In genomic region chr20:50957276-50957675, GRCh38 we compare ENCODE assay signal across 8 cellular contexts. TPM values are rescaled to one million over a fixed set of nuclear protein-coding genes. Genes with fewer than 3 reads are reported as not detected.
DNase-seq lines count a peak whose midpoint lies in the region; ATAC-seq and TF ChIP-seq lines count a peak whose summit lies in the region.

No MANE protein-coding gene starts in this region.

- H3K36me3 ChIP-seq in iPS-20b (ENCODE audit: insufficient read depth, low read depth, low read length) (peaks cover 41% of the 10 kb centered on the region), thoracic aorta (peaks cover 12% of the 10 kb centered on the region)

- H3K9me3 Mint-ChIP-seq in T-helper 1 cell treated with Interleukin-12 subunit alpha and Interleukin-12 subunit beta and Interleukin-4 antibody, amounts not matched to agents 30 μg/mL and 1 μg/mL, for 36 hours = no peaks in the 10 kb centered on the region
- no peaks in the 10 kb centered on the region for H3K9me3 Mint-ChIP-seq in activated naive CD4-positive, alpha-beta T cell treated with anti-CD3 and anti-CD28 coated beads, Interleukin-2, amount 50 U/mL, for 72 hours

- H3K27me3 ChIP-seq in iPS-20b (ENCODE audit: insufficient read depth, low read length) (no peaks in the 10 kb centered on the region), thoracic aorta (replicated peaks; ENCODE audit: insufficient read depth) (no peaks in the 10 kb centered on the region)

- TF ChIP-seq CTCF in thoracic aorta (IDR thresholded peaks at IDR 0.05) = no peak

- peaks cover 9% of the 10 kb centered on the region; the same call in 1 of the 2 replicates for H3K4me1 ChIP-seq in iPS-20b (ENCODE audit: insufficient read depth, low read length)
- H3K4me1 ChIP-seq in thoracic aorta (ENCODE audit: control insufficient read depth in 1 of 2, low read depth in 2 of 2) = peaks cover 38 to 46% of the 10 kb centered on the region in 2 donors

- H3K9me3 ChIP-seq in iPS-20b (ENCODE audit: insufficient read depth, low read depth, low read length) (no peaks in the 10 kb centered on the region), thoracic aorta (no peaks in the 10 kb centered on the region)

- H3K4me3 ChIP-seq in iPS-20b (ENCODE audit: low read length) = peak overlapping the region; percentile 92
- H3K4me3 ChIP-seq in thoracic aorta = peak overlapping the region; percentile 82

- peak overlapping the region; percentile 96 for H3K27ac Mint-ChIP-seq in T-helper 1 cell treated with Interleukin-12 subunit alpha and Interleukin-12 subunit beta and Interleukin-4 antibody, amounts not matched to agents 30 μg/mL and 1 μg/mL, for 36 hours
- H3K27ac Mint-ChIP-seq in activated naive CD4-positive, alpha-beta T cell treated with anti-CD3 and anti-CD28 coated beads, Interleukin-2, amount 50 U/mL, for 72 hours = peak overlapping the region; percentile 99

- no peaks in the 10 kb centered on the region for H3K27me3 Mint-ChIP-seq in T-helper 1 cell treated with Interleukin-12 subunit alpha and Interleukin-12 subunit beta and Interleukin-4 antibody, amounts not matched to agents 30 μg/mL and 1 μg/mL, for 36 hours (ENCODE audit: low read depth)

- no peak for ATAC-seq in activated naive CD4-positive, alpha-beta T cell treated with anti-CD3 and anti-CD28 coated beads, Interleukin-2, amount 50 U/mL, for 72 hours
- ATAC-seq in thoracic aorta (ENCODE audit: insufficient number of reproducible peaks, low FRiP score, low read depth) = no peak

- peaks cover 16% of the 10 kb centered on the region for H3K36me3 Mint-ChIP-seq in T-helper 1 cell treated with Interleukin-12 subunit alpha and Interleukin-12 subunit beta and Interleukin-4 antibody, amounts not matched to agents 30 μg/mL and 1 μg/mL, for 36 hours (ENCODE audit: low read depth)
- H3K36me3 Mint-ChIP-seq in activated naive CD4-positive, alpha-beta T cell treated with anti-CD3 and anti-CD28 coated beads, Interleukin-2, amount 50 U/mL, for 72 hours = peaks cover 18 to 20% of the 10 kb centered on the region in 2 donors

- peaks cover 44% of the 10 kb centered on the region for H3K4me1 Mint-ChIP-seq in T-helper 1 cell treated with Interleukin-12 subunit alpha and Interleukin-12 subunit beta and Interleukin-4 antibody, amounts not matched to agents 30 μg/mL and 1 μg/mL, for 36 hours (ENCODE audit: low read depth)

- peak overlapping the region; percentile 93 for H3K4me3 Mint-ChIP-seq in T-helper 1 cell treated with Interleukin-12 subunit alpha and Interleukin-12 subunit beta and Interleukin-4 antibody, amounts not matched to agents 30 μg/mL and 1 μg/mL, for 36 hours

- H3K27ac ChIP-seq in iPS-20b (ENCODE audit: low read length) (peak overlapping the region; percentile 99), thoracic aorta (peak overlapping the region; percentile 93)

- DNase-seq in T-helper 1 cell (no peak), thoracic aorta (ENCODE audit: low spot score) (no peak), NOMO-1 treated with dmso at 0.1 percent for 144 hours (lab: John Stamatoyannopoulos, UW; ENCODE audit: unreplicated experiment) (no peak), NCI-H446 treated with DMSO at 0.1 percent for 48 hours (lab: John Stamatoyannopoulos, UW) (no peak), GDM1 (lab: John Stamatoyannopoulos, UW) (no peak)
- no peak for DNase-seq in activated naive CD4-positive, alpha-beta T cell treated with anti-CD3 and anti-CD28 coated beads, Interleukin-2, amount 50 U/mL, for 72 hours (ENCODE audit: low spot score in 2 of 2)

- H3K9ac ChIP-seq in iPS-20b (ENCODE audit: low read depth, low read length) = peak overlapping the region; percentile 99

RNA-seq across cellular contexts. Expression of gene DPM1, which starts 1.1 kb away (rescaled TPM):
- total RNA-seq in activated naive CD4-positive, alpha-beta T cell treated with anti-CD3 and anti-CD28 coated beads, Interleukin-2, amount 50 U/mL, for 72 hours = 10 to 100 TPM; 53.0 to 58.0 TPM
- 10 to 100 TPM; 43.6 to 75.3 TPM for total RNA-seq in thoracic aorta

RNA-seq across cellular contexts. Expression of gene MOCS3, which starts 1.3 kb away (rescaled TPM):
- 1 to 10 TPM; 2.4 to 4.3 TPM for total RNA-seq in activated naive CD4-positive, alpha-beta T cell treated with anti-CD3 and anti-CD28 coated beads, Interleukin-2, amount 50 U/mL, for 72 hours
- 1 to 10 TPM; 4.2 to 5.3 TPM for total RNA-seq in thoracic aorta

RNA-seq across cellular contexts. Expression of gene ADNP, which starts 26.0 kb away (rescaled TPM):
- 10 to 100 TPM; 65.1 to 70.7 TPM for total RNA-seq in activated naive CD4-positive, alpha-beta T cell treated with anti-CD3 and anti-CD28 coated beads, Interleukin-2, amount 50 U/mL, for 72 hours
- 10 to 100 TPM; 32.5 to 61.4 TPM for total RNA-seq in thoracic aorta
